9 cellular contexts compared by ENCODE assay signal in the genomic region with DNA sequence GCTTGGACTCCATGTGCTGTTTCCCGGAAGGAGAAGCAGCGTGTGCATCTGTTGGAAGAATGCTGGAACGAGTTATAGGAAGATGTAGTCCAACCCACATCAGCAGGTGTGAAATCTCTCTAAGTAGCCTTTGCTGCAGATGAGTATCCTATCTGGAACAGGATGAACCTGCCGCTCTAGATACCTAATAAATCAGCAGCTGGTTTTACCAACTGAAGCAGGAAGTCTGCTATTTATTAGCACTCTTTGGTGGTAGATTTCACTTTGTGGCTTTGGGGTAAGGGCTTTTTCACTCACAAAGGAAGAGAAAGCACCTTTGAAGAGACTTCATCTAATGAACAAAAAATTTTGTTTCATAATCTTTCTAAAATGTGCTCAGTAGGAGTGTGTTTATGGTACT.
A peak's percentile ranks its signal among the peaks of the same experiment; 100 is the strongest.
DNase-seq lines count a peak whose midpoint lies in the region; ATAC-seq and TF ChIP-seq lines count a peak whose summit lies in the region.
"Had no signal": no experiment of that assay in that cellular context is flagged by ENCODE, and none has a peak within 500 bp of the region (broad histone marks: within the 10 kb centered on the region; RNA-seq: fewer than 3 reads in every experiment).

No MANE protein-coding gene starts in this region.

- peaks cover 10 to 30% of the 10 kb centered on the region in 2 donors for H3K36me3 Mint-ChIP-seq in CD4-positive, alpha-beta memory T cell
- H3K36me3 Mint-ChIP-seq in GM23338 (ENCODE audit: low read depth): no peaks in the 10 kb centered on the region

- H3K27ac Mint-ChIP-seq in CD4-positive, alpha-beta memory T cell: peak overlapping the region; percentile 27 to 88 (median 75)
- H3K27ac Mint-ChIP-seq in GM23338: no peak overlapping the region

- no peaks in the 10 kb centered on the region for H3K79me1 ChIP-seq in neuronal stem cell (ENCODE audit: low read depth, low read length)

- no CpG with 5 or more reads among the region's 4 CpGs for WGBS in neuronal stem cell (ENCODE audit: extremely low coverage in 2 of 2, insufficient read length in 2 of 2, insufficient replicate concordance in 1 of 2), 2 donors

- no peak overlapping the region for H2BK120ac ChIP-seq in neuronal stem cell (ENCODE audit: low read depth, low read length)

- H3K14ac ChIP-seq in neuronal stem cell (ENCODE audit: low read length): no peak overlapping the region

- no peak overlapping the region for H2AFZ ChIP-seq in OCI-LY3 (ENCODE audit: low read depth, low read length)
- H2AFZ ChIP-seq in GM23338: no peak overlapping the region
- no peak overlapping the region for H2AFZ ChIP-seq in neuronal stem cell (ENCODE audit: low read length)

- ATAC-seq in GM19023 (IDR thresholded peaks at IDR 0.05; ENCODE audit: unreplicated experiment) (peak; percentile 93), HG03025 (IDR thresholded peaks at IDR 0.05; ENCODE audit: low FRiP score, unreplicated experiment) (peak; percentile 74), GM23338 (no peak)

- no peak overlapping the region for H3K9ac ChIP-seq in OCI-LY3 (ENCODE audit: low read length)
- H3K9ac ChIP-seq in neuronal stem cell (ENCODE audit: low read depth, low read length, poor library complexity): no peak overlapping the region

- H4K91ac ChIP-seq in neuronal stem cell (ENCODE audit: low read depth, low read length, poor library complexity): no peak overlapping the region

- peaks cover 4% of the 10 kb centered on the region for H3K36me3 ChIP-seq in CD4-positive, alpha-beta memory T cell (ENCODE audit: insufficient read depth, low read length)
- H3K36me3 ChIP-seq in OCI-LY3 (replicated peaks; ENCODE audit: low read depth, low read length) (no peaks in the 10 kb centered on the region), GM23338 (ENCODE audit: insufficient read depth) (no peaks in the 10 kb centered on the region), neuronal stem cell (replicated peaks in 1 of 2; ENCODE audit: control insufficient read depth in 2 of 2, insufficient read depth in 2 of 2, low read length in 2 of 2) (peaks cover 0 to 15% of the 10 kb centered on the region in 2 donors)

- H3K4me2 ChIP-seq in OCI-LY3 (ENCODE audit: low read length) (peak overlapping the region; percentile 43), GM23338 (no peak overlapping the region), neuronal stem cell (ENCODE audit: insufficient read depth, low read length, poor library complexity, severe bottlenecking) (no peak overlapping the region)

- H4K20me1 ChIP-seq in OCI-LY3 (ENCODE audit: insufficient read depth, low read length) (no peaks in the 10 kb centered on the region), GM23338 (replicated peaks; ENCODE audit: insufficient read depth) (no peaks in the 10 kb centered on the region)

- no peaks in the 10 kb centered on the region for H3F3A ChIP-seq in GM23338 (replicated peaks; ENCODE audit: low read depth)

- no peak overlapping the region for H2AK5ac ChIP-seq in neuronal stem cell (ENCODE audit: low read depth, low read length)

- H3K9me3 Mint-ChIP-seq in CD4-positive, alpha-beta memory T cell: no peaks in the 10 kb centered on the region
- no peaks in the 10 kb centered on the region for H3K9me3 Mint-ChIP-seq in GM23338

- H3K4me3 ChIP-seq in CD4-positive, alpha-beta memory T cell (ENCODE audit: low read length in 2 of 2): peak overlapping the region in 1 of 2 donors; percentile 28
- H3K4me3 ChIP-seq in OCI-LY3 (ENCODE audit: low read length): no peak overlapping the region
- H3K4me3 ChIP-seq in GM23338: no peak overlapping the region
- H3K4me3 ChIP-seq in neuronal stem cell (ENCODE audit: low read length in 2 of 2): no peak overlapping the region

- no peak overlapping the region for H2BK5ac ChIP-seq in neuronal stem cell (ENCODE audit: low read length)

- no peaks in the 10 kb centered on the region for H3K9me3 ChIP-seq in CD4-positive, alpha-beta memory T cell (ENCODE audit: control insufficient read depth in 1 of 2, low read length in 2 of 2)
- H3K9me3 ChIP-seq in OCI-LY3 (ENCODE audit: insufficient read depth, low read length) (no peaks in the 10 kb centered on the region), neuronal stem cell (replicated peaks in 1 of 2; ENCODE audit: control insufficient read depth in 2 of 2, insufficient read depth in 1 of 2, low read depth in 1 of 2, low read length in 2 of 2) (no peaks in the 10 kb centered on the region)

- H3K27me3 ChIP-seq in CD4-positive, alpha-beta memory T cell (ENCODE audit: insufficient read depth, low read length): no peaks in the 10 kb centered on the region
- H3K27me3 ChIP-seq in OCI-LY3 (ENCODE audit: low read depth, low read length) (no peaks in the 10 kb centered on the region), GM23338 (ENCODE audit: insufficient read depth) (no peaks in the 10 kb centered on the region), neuronal stem cell (ENCODE audit: control insufficient read depth in 3 of 3, insufficient read depth in 3 of 3, low read depth in 1 of 3, low read length in 3 of 3) (no peaks in the 10 kb centered on the region)

- CTCF ChIA-PET in CD4-positive, alpha-beta memory T cell (lab: Charles Lee; ENCODE audit: partially characterized antibody): no interaction called here

- H3K23ac ChIP-seq in neuronal stem cell (ENCODE audit: low read depth, low read length, poor library complexity): no peak overlapping the region

- H3K79me2 ChIP-seq in OCI-LY3 (ENCODE audit: low read length): no peaks in the 10 kb centered on the region
- no peaks in the 10 kb centered on the region for H3K79me2 ChIP-seq in GM23338 (replicated peaks; ENCODE audit: insufficient read depth)

- intact Hi-C loops in CD4-positive, alpha-beta memory T cell (cut with micrococcal nuclease): loop anchor here (5.0 to 10.0 kb wide), 3 partner anchors 51 to 202 kb away; no protein-coding TSS in a partner anchor

- POLR2A ChIA-PET in CD4-positive, alpha-beta memory T cell (lab: Charles Lee; ENCODE audit: partially characterized antibody): interaction anchor here (0.8 to 1.3 kb wide), 2 partner anchors 120 to 121 kb away, joined by 3 to 4 read pairs; a partner anchor contains a TSS

- no peaks in the 10 kb centered on the region for H3K9me2 ChIP-seq in GM23338 (ENCODE audit: insufficient read depth)

- H4K8ac ChIP-seq in neuronal stem cell (ENCODE audit: low read depth, low read length): no peak overlapping the region

- H3K4me1 ChIP-seq in CD4-positive, alpha-beta memory T cell (ENCODE audit: insufficient read depth, low read length): peaks cover 51% of the 10 kb centered on the region
- H3K4me1 ChIP-seq in OCI-LY3 (ENCODE audit: low read length): peaks cover 13% of the 10 kb centered on the region
- no peaks in the 10 kb centered on the region for H3K4me1 ChIP-seq in GM23338 (ENCODE audit: insufficient read depth)
- peaks cover 0 to 3% of the 10 kb centered on the region in 2 donors for H3K4me1 ChIP-seq in neuronal stem cell (ENCODE audit: control insufficient read depth in 2 of 2, insufficient read depth in 1 of 2, low read depth in 1 of 2, low read length in 2 of 2)

- H2BK15ac ChIP-seq in neuronal stem cell (ENCODE audit: low read length): no peak overlapping the region

- TF ChIP-seq CTCF in OCI-LY3 (IDR thresholded peaks at IDR 0.05; ENCODE audit: low read depth, low read length): no peak
- TF ChIP-seq CTCF in GM23338 (conservative IDR thresholded peaks at IDR 0.05; ENCODE audit: low read depth in 2 of 2): no peak

- no peak overlapping the region for H3K18ac ChIP-seq in neuronal stem cell (ENCODE audit: low read length)

- no peak overlapping the region for H3K4ac ChIP-seq in neuronal stem cell (ENCODE audit: low read length)

- H3K27me3 Mint-ChIP-seq in CD4-positive, alpha-beta memory T cell: no peaks in the 10 kb centered on the region
- H3K27me3 Mint-ChIP-seq in GM23338 (ENCODE audit: insufficient read depth, low read depth, poor library complexity): no peaks in the 10 kb centered on the region

- no peak overlapping the region for H3K27ac ChIP-seq in CD4-positive, alpha-beta memory T cell (ENCODE audit: low read depth, low read length)
- H3K27ac ChIP-seq in OCI-LY3 (ENCODE audit: low read length): 0 out of 2 replicates have a peak overlapping the region, but pooled peaks have one; percentile 12
- no peak overlapping the region for H3K27ac ChIP-seq in GM23338 (ENCODE audit: low read depth)
- no peak overlapping the region for H3K27ac ChIP-seq in neuronal stem cell (replicated peaks; ENCODE audit: low read length)

- H3K4me1 Mint-ChIP-seq in CD4-positive, alpha-beta memory T cell: peaks cover 35 to 61% (median 48%) of the 10 kb centered on the region in 4 donors
- H3K4me1 Mint-ChIP-seq in GM23338: peaks cover 12% of the 10 kb centered on the region; the same call in 2 of the 3 replicates

- DNase-seq in CD4-positive, alpha-beta memory T cell: peak; percentile 45 to 60 (median 51)
- no peak for DNase-seq in SHP77 treated with DMSO at 0.1 percent for 48 hours (lab: John Stamatoyannopoulos, UW)
- DNase-seq in GM23338 (ENCODE audit: low spot score): no peak
- no peak for DNase-seq in neuronal stem cell (ENCODE audit: low spot score)
- DNase-seq in NCI-H187 treated with DMSO at 0.1 percent for 48 hours (lab: John Stamatoyannopoulos, UW): no peak
- DNase-seq: NCI-H748 treated with DMSO at 0.1 percent for 48 hours had no signal

- no peak overlapping the region for H2BK12ac ChIP-seq in neuronal stem cell (ENCODE audit: low read length)

- peak overlapping the region; percentile 11 to 81 (median 68) for H3K4me3 Mint-ChIP-seq in CD4-positive, alpha-beta memory T cell
- no peak overlapping the region for H3K4me3 Mint-ChIP-seq in GM23338

TF ChIP-seq in GM23338, 12 proteins besides CTCF, POLR2A, EP300 and RAD21 (continues in another document):
- TF ChIP-seq CREB1 (CRISPR knock-in tag; IDR thresholded peaks at IDR 0.05; ENCODE audit: low read depth): no peak
- TF ChIP-seq ZNF331 (CRISPR knock-in tag; IDR thresholded peaks at IDR 0.05; ENCODE audit: low read depth): no peak
- TF ChIP-seq EZH2phosphoT487 (IDR thresholded peaks at IDR 0.05; ENCODE audit: unreplicated experiment): no peak

Comparison
In these comparisons a context has a peak if more than half of its experiments do, and no peak if none do; other contexts are left out.
1. DNase-seq: peak in CD4-positive, alpha-beta memory T cell (5 of 5); none in SHP77 treated with DMSO at 0.1 percent for 48 hours (single experiment), GM23338 (single experiment), neuronal stem cell (single experiment) and NCI-H187 treated with DMSO at 0.1 percent for 48 hours (single experiment).